Comparison of ENCODE assay signal across 8 cellular contexts in the genomic region with DNA sequence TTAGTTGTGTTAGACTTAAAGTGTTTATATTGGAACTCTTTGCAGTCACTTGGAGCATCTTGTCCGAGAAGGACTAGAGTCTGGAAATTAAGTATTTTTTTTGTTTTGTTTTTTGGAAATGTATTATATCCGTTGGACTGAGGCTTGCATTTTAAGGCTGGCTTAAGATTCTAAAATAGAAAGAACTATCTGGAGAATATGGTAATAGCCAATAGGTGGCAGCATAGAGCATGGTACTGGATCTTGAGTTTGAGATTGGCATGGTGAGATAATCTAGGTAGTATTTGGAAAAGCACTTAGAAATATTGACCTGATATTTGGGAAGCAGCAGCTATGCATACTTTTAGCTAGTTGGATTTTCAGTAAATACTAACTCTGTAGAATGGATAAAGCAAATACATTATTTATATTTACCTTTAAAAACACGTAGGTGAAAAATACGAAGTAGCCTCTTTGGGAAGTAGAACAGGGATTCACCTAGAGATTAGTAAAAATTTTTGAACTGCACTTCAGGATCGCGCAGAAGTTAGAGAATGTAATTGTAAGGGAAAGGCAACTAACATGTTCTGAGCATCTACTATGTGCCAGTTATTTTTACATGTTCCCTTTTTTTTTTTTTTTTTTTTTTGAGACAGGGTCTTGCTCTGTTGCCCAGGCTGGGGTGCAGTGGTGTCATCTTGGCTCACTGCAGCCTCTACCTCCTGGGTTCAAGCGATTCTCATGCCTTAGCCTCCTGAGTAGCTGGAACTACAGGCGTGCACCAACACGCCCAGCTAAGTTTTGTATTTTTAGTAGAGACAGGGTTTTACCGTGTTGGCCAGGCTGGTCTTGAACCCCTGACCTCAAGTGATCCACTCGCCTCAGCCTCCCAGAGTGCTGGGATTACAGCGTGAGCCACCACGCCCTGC.
DNase-seq lines count a peak whose midpoint lies in the region; ATAC-seq and TF ChIP-seq lines count a peak whose summit lies in the region.

No MANE protein-coding gene starts in this region.

- H3K9me3 ChIP-seq in AG04450 (ENCODE audit: control insufficient read depth, insufficient read depth, low read length) = no peaks in the 10 kb centered on the region

- peaks cover 13% of the 10 kb centered on the region for H3K36me3 Mint-ChIP-seq in chondrocyte (ENCODE audit: low read depth)

- H3K36me3 ChIP-seq in GM06990 (ENCODE audit: control insufficient read depth, insufficient read depth, low read length) = peaks cover 4% of the 10 kb centered on the region

- CTCF ChIA-PET in AG04450 (lab: Charles Lee) = interaction anchor here (0.6 to 2.5 kb wide), 15 partner anchors 8 to 229 kb away, joined by 3 to 10 read pairs (median 4); no protein-coding TSS in a partner anchor

- H3K4me3 ChIP-seq in AG04450 (ENCODE audit: low read depth, low read length) = no peak overlapping the region
- H3K4me3 ChIP-seq in GM06990 (replicated peaks; ENCODE audit: low read depth, low read length) = no peak overlapping the region

- H3K27me3 ChIP-seq in AG04450 (ENCODE audit: control insufficient read depth, insufficient read depth, low read length) (no peaks in the 10 kb centered on the region), GM06990 (replicated peaks; ENCODE audit: control insufficient read depth, insufficient read depth, low read length) (no peaks in the 10 kb centered on the region)

- H3K27ac ChIP-seq in AG04450 (ENCODE audit: low read depth, low read length) = no peak overlapping the region

- ATAC-seq in GM21576 (IDR thresholded peaks at IDR 0.05; ENCODE audit: unreplicated experiment) (no peak), HG02610 (IDR thresholded peaks at IDR 0.05; ENCODE audit: unreplicated experiment) (no peak)

- H3K27me3 Mint-ChIP-seq in chondrocyte (ENCODE audit: low read depth) = no peaks in the 10 kb centered on the region

- TF ChIP-seq CTCF in AG04450 (IDR thresholded peaks at IDR 0.05; ENCODE audit: low read depth, low read length) = peak; percentile 61
- peak; percentile 61 for TF ChIP-seq CTCF in GM06990 (IDR thresholded peaks at IDR 0.05; ENCODE audit: insufficient read depth, low read length, poor library complexity, severe bottlenecking)
- peak; percentile 80 for TF ChIP-seq CTCF in chondrocyte (IDR thresholded peaks at IDR 0.05)

- peaks cover 45% of the 10 kb centered on the region for H3K4me1 Mint-ChIP-seq in chondrocyte (ENCODE audit: low read depth)

- DNase-seq in AG04450 (ENCODE audit: low read depth, low spot score) (no peak), GM06990 (ENCODE audit: extremely low read depth, insufficient read length) (no peak), NCI-H526 treated with DMSO at 0.1 percent for 48 hours (lab: John Stamatoyannopoulos, UW) (peak; percentile 1), chondrocyte (ENCODE audit: low spot score) (no peak), lung microvascular endothelial cell (ENCODE audit: low read depth in 2 of 2) (peak; percentile 47 to 53), NCI-H524 treated with DMSO at 0.1 percent for 48 hours (lab: John Stamatoyannopoulos, UW) (no peak)

- POLR2A ChIA-PET in AG04450 (lab: Yijun Ruan, JAX) = no interaction called here

- H3K27ac Mint-ChIP-seq in chondrocyte (ENCODE audit: unreplicated experiment) = no peak overlapping the region

- H3K9me3 Mint-ChIP-seq in chondrocyte (ENCODE audit: low read depth) = no peaks in the 10 kb centered on the region

- no peak overlapping the region for H3K4me3 Mint-ChIP-seq in chondrocyte (ENCODE audit: unreplicated experiment)

Comparison
In these comparisons a context has a peak if more than half of its experiments do, and no peak if none do; other contexts are left out.
1. DNase-seq: peak in NCI-H526 treated with DMSO at 0.1 percent for 48 hours (single experiment) and lung microvascular endothelial cell (2 of 2); none in AG04450 (single experiment), GM06990 (single experiment), chondrocyte (single experiment) and NCI-H524 treated with DMSO at 0.1 percent for 48 hours (single experiment).
2. Peak in every context shown above with its lines, with median percentiles within 50 percentile points of each other: CTCF ChIP-seq.